ENCODE assay signal across 33 cellular contexts in the genomic region with DNA sequence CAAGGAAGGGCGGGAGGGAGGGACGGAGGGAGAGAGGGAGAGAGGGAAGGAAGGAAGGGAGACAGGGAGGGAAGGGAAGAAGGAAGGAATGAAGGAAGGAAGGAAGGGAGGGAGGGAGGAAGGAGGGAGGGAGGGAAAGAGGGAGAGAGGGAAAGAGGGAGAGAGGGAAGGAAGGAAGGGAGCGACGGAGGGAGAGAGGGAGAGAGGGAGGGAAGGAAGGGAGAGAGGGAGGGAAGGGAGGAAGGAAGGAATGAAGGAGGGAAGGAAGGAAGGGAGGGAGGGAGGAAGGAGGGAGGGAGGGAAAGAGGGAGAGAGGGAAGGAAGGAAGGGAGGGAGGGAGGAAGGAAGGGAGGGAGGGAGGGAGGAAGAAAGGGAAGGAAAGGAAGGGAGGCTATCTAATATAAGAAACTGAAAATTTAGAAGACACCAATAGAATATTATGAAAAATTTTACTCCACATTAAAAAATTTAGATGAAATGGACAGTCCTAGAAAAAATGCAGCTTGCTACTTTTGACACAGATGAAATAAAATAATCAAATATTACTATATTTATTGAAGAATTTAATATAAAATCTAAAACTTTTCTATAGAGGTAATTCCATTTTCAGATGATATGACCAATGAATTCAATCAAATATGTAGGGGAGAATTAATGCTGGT.
DNase-seq lines count a peak whose midpoint lies in the region; ATAC-seq, FAIRE-seq and TF ChIP-seq lines count a peak whose summit lies in the region.
"Had no signal": no experiment of that assay in that cellular context is flagged by ENCODE, and none has a peak within 500 bp of the region (broad histone marks: within the 10 kb centered on the region; RNA-seq: fewer than 3 reads in every experiment).

No MANE protein-coding gene starts in this region.

- H3K4me1 Mint-ChIP-seq in CD8-positive, alpha-beta T cell (ENCODE audit: low read depth) = no peaks in the 10 kb centered on the region
- H3K4me1 Mint-ChIP-seq: B cell; CD14-positive monocyte; CD4-positive, alpha-beta memory T cell; CD4-positive, CD25-positive, alpha-beta regulatory T cell; CD8-positive, alpha-beta memory T cell had no signal

- H3K36me3 ChIP-seq in HepG2 (replicated peaks in 1 of 2; ENCODE audit: control insufficient read depth in 1 of 2, insufficient read depth in 2 of 2, low read length in 2 of 2) (no peaks in the 10 kb centered on the region), right lobe of liver (no peaks in the 10 kb centered on the region), K562 (ENCODE audit: control insufficient read depth, insufficient read depth, low read length) (no peaks in the 10 kb centered on the region)
- H3K36me3 ChIP-seq in CD8-positive, alpha-beta T cell (ENCODE audit: insufficient read depth, low read length) = no peaks in the 10 kb centered on the region
- H3K36me3 ChIP-seq: BE2C; BLaER1; BLaER1 treated with 17β-estradiol and CSF1 and Interleukin-3, amounts not matched to agents 10 nM and 100 nM had no signal

- CTCF ChIA-PET in HepG2 (lab: Yijun Ruan, JAX; ENCODE audit: low intra/inter-chr PET ratio, low total read pairs) (no interaction called here), K562 (lab: Yijun Ruan, JAX; ENCODE audit: low intra/inter-chr PET ratio) (no interaction called here)
- CTCF ChIA-PET in CD8-positive, alpha-beta T cell (lab: Charles Lee) = no interaction called here

- H3K4me1 ChIP-seq in HepG2 (ENCODE audit: insufficient read depth, low read length) (no peaks in the 10 kb centered on the region), right lobe of liver (no peaks in the 10 kb centered on the region), K562 (replicated peaks in 1 of 2; ENCODE audit: control insufficient read depth in 2 of 2, insufficient read depth in 2 of 2, low read length in 2 of 2) (no peaks in the 10 kb centered on the region)
- H3K4me1 ChIP-seq in CD8-positive, alpha-beta T cell (ENCODE audit: insufficient read depth, low read length) = no peaks in the 10 kb centered on the region
- H3K4me1 ChIP-seq: A549; BE2C; BLaER1; BLaER1 treated with 17β-estradiol and CSF1 and Interleukin-3, amounts not matched to agents 10 nM and 100 nM; Caco-2 had no signal

- ATAC-seq in HepG2 (no peak), right lobe of liver (no peak), K562 (no peak)
- no peak for ATAC-seq in CD8-positive, alpha-beta T cell
- ATAC-seq: A549 had no signal

- TF ChIP-seq POLR2A in HepG2 (IDR thresholded peaks at IDR 0.05; ENCODE audit: insufficient read depth in 1 of 2, low read depth in 2 of 2, low read length in 2 of 2) (no peak), right lobe of liver (IDR thresholded peaks at IDR 0.05) (no peak), K562 (conservative IDR thresholded peaks at IDR 0.05) (no peak)

- H3K4me2 ChIP-seq in HepG2 (ENCODE audit: low read depth, low read length) (no peak overlapping the region), K562 (ENCODE audit: insufficient read depth, low read length) (no peak overlapping the region)
- H3K4me2 ChIP-seq: A549; BLaER1; BLaER1 treated with 17β-estradiol and CSF1 and Interleukin-3, amounts not matched to agents 10 nM and 100 nM had no signal

- FAIRE-seq in HepG2 (lab: Jason Lieb, UNC) (no peak), K562 (lab: Jason Lieb, UNC) (no peak)
- FAIRE-seq: A549, D721Med had no signal

- no peak for TF ChIP-seq RAD21 in HepG2 (CRISPR knock-in tag; IDR thresholded peaks at IDR 0.05)
- no peak for TF ChIP-seq RAD21 in K562 (CRISPR knock-in tag; conservative IDR thresholded peaks at IDR 0.05 in 1 of 2, IDR thresholded peaks at IDR 0.05 in 1 of 2)

- BruUV-seq in HepG2 (replicated peaks; lab: Mats Ljungman, UMichigan) = no TSS peak
- no TSS peak for BruUV-seq in K562 (replicated peaks; lab: Mats Ljungman, UMichigan)

- no peak overlapping the region for H3K27ac Mint-ChIP-seq in CD8-positive, alpha-beta T cell
- H3K27ac Mint-ChIP-seq: B cell; CD14-positive monocyte; CD4-positive, alpha-beta memory T cell; CD4-positive, alpha-beta T cell; CD4-positive, CD25-positive, alpha-beta regulatory T cell; CD8-positive, alpha-beta memory T cell had no signal

- H3K36me3 Mint-ChIP-seq in CD8-positive, alpha-beta T cell = no peaks in the 10 kb centered on the region
- H3K36me3 Mint-ChIP-seq: CD14-positive monocyte; CD4-positive, alpha-beta memory T cell; CD4-positive, CD25-positive, alpha-beta regulatory T cell; CD8-positive, alpha-beta memory T cell had no signal

- H3K9ac ChIP-seq in HepG2 (ENCODE audit: insufficient read depth, low read depth, low read length) (no peak overlapping the region), K562 (ENCODE audit: insufficient read depth in 1 of 2, low read depth in 2 of 2, low read length in 2 of 2) (no peak overlapping the region)
- H3K9ac ChIP-seq: BLaER1; BLaER1 treated with 17β-estradiol and CSF1 and Interleukin-3, amounts not matched to agents 10 nM and 100 nM had no signal

- no peaks in the 10 kb centered on the region for H3K27me3 Mint-ChIP-seq in CD8-positive, alpha-beta T cell (ENCODE audit: low read depth)
- H3K27me3 Mint-ChIP-seq: B cell; CD4-positive, alpha-beta memory T cell; CD4-positive, alpha-beta T cell; CD4-positive, CD25-positive, alpha-beta regulatory T cell; CD8-positive, alpha-beta memory T cell had no signal

- no peak for DNase-seq in HepG2 (ENCODE audit: low spot score)
- DNase-seq in right lobe of liver = no peak
- no peak for DNase-seq in K562 (ENCODE audit: extremely low read depth in 1 of 4, low spot score in 3 of 4)
- peak; percentile 2 for DNase-seq in left kidney (ENCODE audit: low read depth, low spot score)
- no peak for DNase-seq in CD8-positive, alpha-beta T cell
- no peak for DNase-seq in OCI-M1 (lab: John Stamatoyannopoulos, UW)
- DNase-seq: 8988T; ACHN; AML-193; BE2C; C1 segment of cervical spinal cord; Caco-2; Calu3; CD4-positive, alpha-beta memory T cell; CD4-positive, alpha-beta T cell; CD4-positive, CD25-positive, alpha-beta regulatory T cell; CD8-positive, alpha-beta memory T cell; COR-L47; DMS 273 treated with DMSO at 0.1 percent for 48 hours; DMS153; DMS53; DMS79; DMS79 treated with DMSO at 0.1 percent for 48 hours; DND-41; EL had no signal

- H3K27me3 ChIP-seq in HepG2 (ENCODE audit: control insufficient read depth in 1 of 2, insufficient read depth in 2 of 2, low read length in 2 of 2) (no peaks in the 10 kb centered on the region), right lobe of liver (no peaks in the 10 kb centered on the region), K562 (ENCODE audit: control insufficient read depth in 2 of 2, insufficient read depth in 2 of 2, low read length in 2 of 2) (no peaks in the 10 kb centered on the region)
- H3K27me3 ChIP-seq in CD8-positive, alpha-beta T cell (ENCODE audit: insufficient read depth, low read length) = no peaks in the 10 kb centered on the region
- H3K27me3 ChIP-seq: BE2C; BLaER1; BLaER1 treated with 17β-estradiol and CSF1 and Interleukin-3, amounts not matched to agents 10 nM and 100 nM had no signal

- in situ Hi-C loops in HepG2 (cut with HindIII; ENCODE audit: extremely low pct_ligation_motif_present, low pct_unique_long_range_greater_than_20kb) (no loop called here), K562 (cut with MboI) (no loop called here)

- no peaks in the 10 kb centered on the region for H3K9me1 ChIP-seq in K562 (ENCODE audit: control insufficient read depth, insufficient read depth, low read length)

- intact Hi-C loops in HepG2 (cut with micrococcal nuclease; ENCODE audit: unreplicated experiment) (no loop called here), right lobe of liver (cut with DNase I) (no loop called here), K562 (cut with micrococcal nuclease) (no loop called here)
- intact Hi-C loops in CD8-positive, alpha-beta T cell (cut with DNase I, micrococcal nuclease) = no loop called here

- WGBS in HepG2 (ENCODE audit: low lambda C conversion rate) = 4% methylated on average over 4 of the region's 4 CpGs
- 74% methylated on average over 4 of the region's 4 CpGs for WGBS in right lobe of liver (ENCODE audit: insufficient coverage, low coverage, low lambda C conversion rate, missing lambda C conversion rate)
- 0% methylated on average over 2 of the region's 4 CpGs for WGBS in K562 (ENCODE audit: insufficient coverage, low coverage, missing lambda C conversion rate)

- no peaks in the 10 kb centered on the region for H3K79me2 ChIP-seq in HepG2 (ENCODE audit: insufficient read depth, low read length)
- H3K79me2 ChIP-seq in K562 (ENCODE audit: control insufficient read depth, insufficient read depth, low read length) = no peaks in the 10 kb centered on the region

- H4K20me1 ChIP-seq in HepG2 (ENCODE audit: insufficient read depth, low read length) (no peaks in the 10 kb centered on the region), K562 (replicated peaks; ENCODE audit: control insufficient read depth, insufficient read depth, low read length) (no peaks in the 10 kb centered on the region)
- H4K20me1 ChIP-seq: BLaER1; BLaER1 treated with 17β-estradiol and CSF1 and Interleukin-3, amounts not matched to agents 10 nM and 100 nM had no signal

- H3K9me3 ChIP-seq in HepG2 (ENCODE audit: low read length) (peaks cover 20% of the 10 kb centered on the region), right lobe of liver (peaks cover 0 to 7% (median 0%) of the 10 kb centered on the region in 4 donors), K562 (replicated peaks; ENCODE audit: control insufficient read depth, insufficient read depth, low read depth, low read length) (no peaks in the 10 kb centered on the region)
- H3K9me3 ChIP-seq in CD8-positive, alpha-beta T cell (ENCODE audit: low read length) = no peaks in the 10 kb centered on the region
- H3K9me3 ChIP-seq: BE2C, BLaER1 had no signal

- H3K9me3 Mint-ChIP-seq in CD8-positive, alpha-beta T cell = peaks cover 10% of the 10 kb centered on the region
- H3K9me3 Mint-ChIP-seq: CD4-positive, alpha-beta T cell had no signal

- TF ChIP-seq EP300 in HepG2 (IDR thresholded peaks at IDR 0.05; ENCODE audit: low read depth in 2 of 2, low read length in 2 of 2) = no peak
- no peak for TF ChIP-seq EP300 in HepG2 (CRISPR knock-in tag; IDR thresholded peaks at IDR 0.05; ENCODE audit: borderline replicate concordance)
- no peak for TF ChIP-seq EP300 in K562 (IDR thresholded peaks at IDR 0.05; ENCODE audit: low read length)

- H3K27ac ChIP-seq in HepG2 (ENCODE audit: extremely low read length, insufficient read depth, low read length) (no peak overlapping the region), right lobe of liver (no peak overlapping the region), K562 (ENCODE audit: extremely low read depth, low read depth, low read length) (no peak overlapping the region)
- H3K27ac ChIP-seq in CD8-positive, alpha-beta T cell (ENCODE audit: low read depth, low read length) = no peak overlapping the region
- H3K27ac ChIP-seq: 22Rv1; A549; BLaER1; BLaER1 treated with 17β-estradiol and CSF1 and Interleukin-3, amounts not matched to agents 10 nM and 100 nM; C4-2B had no signal

- POLR2A ChIA-PET in HepG2 (lab: Yijun Ruan, JAX) (no interaction called here), K562 (lab: Yijun Ruan, JAX) (no interaction called here)
- POLR2A ChIA-PET in CD8-positive, alpha-beta T cell (lab: Charles Lee) = no interaction called here

- H3K4me3 ChIP-seq in HepG2 (replicated peaks in 1 of 3; ENCODE audit: insufficient read depth in 1 of 3, low read depth in 2 of 3, low read length in 3 of 3) = no peak overlapping the region
- no peak overlapping the region for H3K4me3 ChIP-seq in right lobe of liver
- no peak overlapping the region for H3K4me3 ChIP-seq in K562
- no peak overlapping the region for H3K4me3 ChIP-seq in CD8-positive, alpha-beta T cell (ENCODE audit: low read depth, low read length)
- H3K4me3 ChIP-seq: A549; BLaER1; BLaER1 treated with 17β-estradiol and CSF1 and Interleukin-3, amounts not matched to agents 10 nM and 100 nM had no signal

- H2AFZ ChIP-seq in HepG2 (ENCODE audit: low read length) (no peak overlapping the region), K562 (ENCODE audit: low read depth, low read length) (no peak overlapping the region)

- no peak for TF ChIP-seq CTCF in HepG2 (CRISPR knock-in tag; IDR thresholded peaks at IDR 0.05)
- TF ChIP-seq CTCF in right lobe of liver (IDR thresholded peaks at IDR 0.05) = no peak
- no peak for TF ChIP-seq CTCF in K562 (IDR thresholded peaks at IDR 0.05 in 2 of 3, conservative IDR thresholded peaks at IDR 0.05 in 1 of 3; ENCODE audit: insufficient read depth in 2 of 3, low read depth in 1 of 3, low read length in 3 of 3)
- no peak for TF ChIP-seq CTCF in CD8-positive, alpha-beta T cell (IDR thresholded peaks at IDR 0.05)

- no peak overlapping the region for H3K4me3 Mint-ChIP-seq in CD8-positive, alpha-beta T cell
- H3K4me3 Mint-ChIP-seq: B cell; CD14-positive monocyte; CD4-positive, alpha-beta memory T cell; CD4-positive, alpha-beta T cell; CD4-positive, CD25-positive, alpha-beta regulatory T cell; CD8-positive, alpha-beta memory T cell had no signal
